ENCODE assay signal across 2 cellular contexts in the genomic region with DNA sequence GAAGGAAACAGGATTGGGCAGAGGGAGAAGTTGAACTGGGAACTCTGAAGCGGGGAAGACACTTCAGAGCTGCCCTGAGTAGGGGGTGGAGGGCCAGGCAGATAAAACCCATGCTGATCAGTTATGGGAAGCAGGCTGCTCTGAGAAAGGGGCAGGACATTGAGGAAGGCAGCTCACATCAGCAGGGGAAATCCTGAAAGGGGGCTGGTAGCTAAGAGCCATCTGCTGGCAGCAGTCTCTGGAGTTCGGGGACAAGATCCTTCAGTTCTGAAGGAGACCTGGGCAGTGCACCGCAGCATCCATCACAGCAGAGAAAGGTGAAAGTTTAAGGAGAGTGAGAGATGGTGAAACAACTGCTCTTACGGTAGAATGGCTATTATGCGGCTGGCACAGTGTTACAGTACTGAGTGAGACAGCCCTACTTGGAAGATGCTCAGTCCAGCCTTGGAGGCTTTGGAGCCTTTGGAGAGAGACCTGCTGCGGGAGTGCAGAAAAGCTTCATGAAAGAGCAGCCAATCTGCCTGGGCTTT.
A peak's percentile ranks its signal among the peaks of the same experiment; 100 is the strongest.
TF ChIP-seq lines count a peak whose summit lies in the region.

No MANE protein-coding gene starts in this region.

TF ChIP-seq in A549, 52 proteins besides CTCF, POLR2A, EP300 and RAD21:
- TF ChIP-seq SMC3 (IDR thresholded peaks at IDR 0.05) = 0 out of 3 replicates have a peak, but pooled peaks have one; percentile 16
- no peak for TF ChIP-seq HOXA7 (CRISPR knock-in tag; IDR thresholded peaks at IDR 0.05)
- TF ChIP-seq EHMT2 (IDR thresholded peaks at IDR 0.05; ENCODE audit: low read depth) = no peak

TF ChIP-seq in K562, 482 proteins besides CTCF, POLR2A, EP300 and RAD21:
- TF ChIP-seq SRSF7 (optimal IDR thresholded peaks at IDR 0.05; ENCODE audit: low read depth, low read length) (no peak), ATF2 (CRISPR knock-in tag; IDR thresholded peaks at IDR 0.05) (no peak), KLF13 (tag; IDR thresholded peaks at IDR 0.05; ENCODE audit: borderline replicate concordance, low read depth) (no peak), MCM3 (IDR thresholded peaks at IDR 0.05) (no peak), BHLHE40 (IDR thresholded peaks at IDR 0.05; ENCODE audit: low read length) (no peak), SUPT5H (IDR thresholded peaks at IDR 0.05) (no peak), ZNF655 (CRISPR knock-in tag; IDR thresholded peaks at IDR 0.05) (no peak), NBN (IDR thresholded peaks at IDR 0.05; ENCODE audit: low read depth) (no peak), ZFP1 (CRISPR knock-in tag; IDR thresholded peaks at IDR 0.05) (no peak), RFX5 (IDR thresholded peaks at IDR 0.05; ENCODE audit: low read depth, low read length) (no peak), E2F5 (CRISPR knock-in tag; IDR thresholded peaks at IDR 0.05) (no peak), KLF6 (CRISPR knock-in tag; IDR thresholded peaks at IDR 0.05; ENCODE audit: borderline replicate concordance) (no peak), ZNF584 (CRISPR knock-in tag; IDR thresholded peaks at IDR 0.05; ENCODE audit: low read depth) (no peak), ZNF134 (CRISPR knock-in tag; conservative IDR thresholded peaks at IDR 0.05) (no peak), PRDM10 (IDR thresholded peaks at IDR 0.05; ENCODE audit: partially characterized antibody) (no peak), ZBTB9 (CRISPR knock-in tag; IDR thresholded peaks at IDR 0.05) (no peak)
- TF ChIP-seq, protein P1, sequence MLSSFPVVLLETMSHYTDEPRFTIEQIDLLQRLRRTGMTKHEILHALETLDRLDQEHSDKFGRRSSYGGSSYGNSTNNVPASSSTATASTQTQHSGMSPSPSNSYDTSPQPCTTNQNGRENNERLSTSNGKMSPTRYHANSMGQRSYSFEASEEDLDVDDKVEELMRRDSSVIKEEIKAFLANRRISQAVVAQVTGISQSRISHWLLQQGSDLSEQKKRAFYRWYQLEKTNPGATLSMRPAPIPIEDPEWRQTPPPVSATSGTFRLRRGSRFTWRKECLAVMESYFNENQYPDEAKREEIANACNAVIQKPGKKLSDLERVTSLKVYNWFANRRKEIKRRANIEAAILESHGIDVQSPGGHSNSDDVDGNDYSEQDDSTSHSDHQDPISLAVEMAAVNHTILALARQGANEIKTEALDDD (IDR thresholded peaks at IDR 0.05) = no peak
